Comparison of ENCODE assay signal across 13 cellular contexts in genomic region chr12:76706099-76706498, GRCh38. TPM values are rescaled to one million over a fixed set of nuclear protein-coding genes. Genes with fewer than 3 reads are reported as not detected.
DNase-seq lines count a peak whose midpoint lies in the region; ATAC-seq, FAIRE-seq and TF ChIP-seq lines count a peak whose summit lies in the region.
"Had no signal": no experiment of that assay in that cellular context is flagged by ENCODE, and none has a peak within 500 bp of the region (broad histone marks: within the 10 kb centered on the region; RNA-seq: fewer than 3 reads in every experiment).

No MANE protein-coding gene starts in this region.

- no peak overlapping the region for H3K4me3 Mint-ChIP-seq in CD4-positive, CD25-positive, alpha-beta regulatory T cell
- H3K4me3 Mint-ChIP-seq: activated CD8-positive, alpha-beta memory T cell treated with anti-CD3 and anti-CD28 coated beads, Interleukin-2, amount 10 ng/mL, durations not matched to agents 7 days and 5 days; IgD-negative memory B cell had no signal

- peaks cover 0 to 6% (median 3%) of the 10 kb centered on the region in 4 donors for H3K4me1 Mint-ChIP-seq in CD4-positive, CD25-positive, alpha-beta regulatory T cell

- FAIRE-seq in H54 (lab: Jason Lieb, UNC), result peak; percentile 73
- no peak for FAIRE-seq in HepG2 (lab: Jason Lieb, UNC)

- peaks cover 0 to 2% (median 0%) of the 10 kb centered on the region in 7 donors for H3K9me3 Mint-ChIP-seq in CD4-positive, CD25-positive, alpha-beta regulatory T cell
- H3K9me3 Mint-ChIP-seq: IgD-negative memory B cell had no signal

- TF ChIP-seq CTCF in SK-N-SH (IDR thresholded peaks at IDR 0.05) (no peak), fibroblast of villous mesenchyme (IDR thresholded peaks at IDR 0.05; ENCODE audit: insufficient read depth, low read depth, low read length) (no peak), spleen (IDR thresholded peaks at IDR 0.05 in 8 of 11, conservative IDR thresholded peaks at IDR 0.05 in 3 of 11) (no peak), HepG2 (CRISPR knock-in tag; IDR thresholded peaks at IDR 0.05) (no peak)

- no TSS peak for BruUV-seq in HepG2 (replicated peaks; lab: Mats Ljungman, UMichigan)

- no peaks in the 10 kb centered on the region for H3K36me3 ChIP-seq in CD4-positive, CD25-positive, alpha-beta regulatory T cell (ENCODE audit: control insufficient read depth, insufficient read depth, low read length)
- no peaks in the 10 kb centered on the region for H3K36me3 ChIP-seq in SK-N-SH (replicated peaks in 1 of 2; ENCODE audit: control insufficient read depth in 1 of 2, insufficient read depth in 2 of 2, low read length in 1 of 2)
- no peaks in the 10 kb centered on the region for H3K36me3 ChIP-seq in spleen
- no peaks in the 10 kb centered on the region for H3K36me3 ChIP-seq in HepG2 (replicated peaks in 1 of 2; ENCODE audit: control insufficient read depth in 1 of 2, insufficient read depth in 2 of 2, low read length in 2 of 2)
- H3K36me3 ChIP-seq: adrenal gland had no signal

- TF ChIP-seq POLR2A in H54 (IDR thresholded peaks at IDR 0.05; ENCODE audit: low read depth, low read length) (no peak), spleen (IDR thresholded peaks at IDR 0.05) (no peak), HepG2 (IDR thresholded peaks at IDR 0.05; ENCODE audit: insufficient read depth in 1 of 2, low read depth in 2 of 2, low read length in 2 of 2) (no peak)

- H3K27ac ChIP-seq in CD4-positive, CD25-positive, alpha-beta regulatory T cell (ENCODE audit: insufficient read depth, low read length, poor library complexity, severe bottlenecking), result no peak overlapping the region
- H3K27ac ChIP-seq in SK-N-SH (ENCODE audit: low read depth in 2 of 2, low read length in 1 of 2) (no peak overlapping the region), spleen (no peak overlapping the region), HepG2 (ENCODE audit: extremely low read length, insufficient read depth, low read length) (no peak overlapping the region)
- H3K27ac ChIP-seq: adrenal gland had no signal

- no peaks in the 10 kb centered on the region for H3K36me3 Mint-ChIP-seq in CD4-positive, CD25-positive, alpha-beta regulatory T cell
- H3K36me3 Mint-ChIP-seq: activated CD8-positive, alpha-beta memory T cell treated with anti-CD3 and anti-CD28 coated beads, Interleukin-2, amount 10 ng/mL, durations not matched to agents 7 days and 5 days; IgD-negative memory B cell had no signal

- peak; percentile 52 to 57 for ATAC-seq in CD4-positive, CD25-positive, alpha-beta regulatory T cell (ENCODE audit: low read depth in 2 of 2)
- ATAC-seq in GM19455 (IDR thresholded peaks at IDR 0.05; ENCODE audit: unreplicated experiment) (no peak), HepG2 (no peak)
- ATAC-seq: activated CD8-positive, alpha-beta memory T cell treated with anti-CD3 and anti-CD28 coated beads, Interleukin-2, amount 10 ng/mL, durations not matched to agents 7 days and 5 days; left ventricle myocardium superior had no signal

- H3K9me2 ChIP-seq in SK-N-SH, result no peaks in the 10 kb centered on the region

- peaks cover 9% of the 10 kb centered on the region for H3K27me3 Mint-ChIP-seq in CD4-positive, CD25-positive, alpha-beta regulatory T cell

- DNase-seq in CD4-positive, CD25-positive, alpha-beta regulatory T cell, result peak in 1 of 3 donors; percentile 35
- peak; percentile 7 for DNase-seq in H54 (ENCODE audit: insufficient read length, low spot score)
- DNase-seq in SK-N-SH, result no peak
- DNase-seq in fibroblast of villous mesenchyme (ENCODE audit: low read depth), result peak; percentile 63
- DNase-seq in spleen, result no peak
- no peak for DNase-seq in OCI-M2 (lab: John Stamatoyannopoulos, UW; ENCODE audit: unreplicated experiment)
- no peak for DNase-seq in HepG2 (ENCODE audit: low spot score)
- DNase-seq: activated CD8-positive, alpha-beta memory T cell treated with anti-CD3 and anti-CD28 coated beads, Interleukin-2, amount 10 ng/mL, durations not matched to agents 7 days and 5 days; adrenal gland; left ventricle myocardium superior; stimulated activated naive CD4-positive, alpha-beta T cell had no signal

- H3K9ac ChIP-seq in SK-N-SH (no peak overlapping the region), HepG2 (ENCODE audit: insufficient read depth, low read depth, low read length) (no peak overlapping the region)

- intact Hi-C loops in spleen (cut with DNase I; ENCODE audit: low total_unique reads) (no loop called here), HepG2 (cut with micrococcal nuclease; ENCODE audit: unreplicated experiment) (no loop called here)

- CTCF ChIA-PET in SK-N-SH (lab: Yijun Ruan, JAX), result interaction anchor here (0.8 kb wide), 1 partner anchor 84 kb away, joined by 3 read pairs; no protein-coding TSS in a partner anchor
- CTCF ChIA-PET in HepG2 (lab: Yijun Ruan, JAX; ENCODE audit: low intra/inter-chr PET ratio, low total read pairs), result no interaction called here

- peak overlapping the region; percentile 75; the same call in 1 of the 2 replicates for H2AFZ ChIP-seq in SK-N-SH (ENCODE audit: low read depth)
- H2AFZ ChIP-seq in HepG2 (ENCODE audit: low read length), result no peak overlapping the region

- TF ChIP-seq RAD21 in SK-N-SH (IDR thresholded peaks at IDR 0.05; ENCODE audit: low read length) (no peak), HepG2 (CRISPR knock-in tag; IDR thresholded peaks at IDR 0.05) (no peak)

- H3K4me2 ChIP-seq in SK-N-SH (no peak overlapping the region), HepG2 (ENCODE audit: low read depth, low read length) (no peak overlapping the region)

- no peak overlapping the region for H3K4me3 ChIP-seq in CD4-positive, CD25-positive, alpha-beta regulatory T cell (ENCODE audit: low read depth, low read length)
- no peak overlapping the region for H3K4me3 ChIP-seq in SK-N-SH (ENCODE audit: low read depth in 2 of 2, low read length in 1 of 2)
- no peak overlapping the region for H3K4me3 ChIP-seq in fibroblast of villous mesenchyme (ENCODE audit: low read depth, low read length)
- H3K4me3 ChIP-seq in spleen, result no peak overlapping the region
- H3K4me3 ChIP-seq in HepG2 (replicated peaks in 1 of 3; ENCODE audit: insufficient read depth in 1 of 3, low read depth in 2 of 3, low read length in 3 of 3), result no peak overlapping the region
- H3K4me3 ChIP-seq: adrenal gland had no signal

- no peak overlapping the region for H3K27ac Mint-ChIP-seq in CD4-positive, CD25-positive, alpha-beta regulatory T cell
- H3K27ac Mint-ChIP-seq: activated CD8-positive, alpha-beta memory T cell treated with anti-CD3 and anti-CD28 coated beads, Interleukin-2, amount 10 ng/mL, durations not matched to agents 7 days and 5 days; IgD-negative memory B cell had no signal

- peaks cover 4% of the 10 kb centered on the region for H3K27me3 ChIP-seq in CD4-positive, CD25-positive, alpha-beta regulatory T cell (ENCODE audit: control insufficient read depth, insufficient read depth, low read length)
- no peaks in the 10 kb centered on the region for H3K27me3 ChIP-seq in SK-N-SH (ENCODE audit: insufficient read depth)
- H3K27me3 ChIP-seq in spleen (replicated peaks in 1 of 7), result no peaks in the 10 kb centered on the region
- no peaks in the 10 kb centered on the region for H3K27me3 ChIP-seq in HepG2 (ENCODE audit: control insufficient read depth in 1 of 2, insufficient read depth in 2 of 2, low read length in 2 of 2)
- H3K27me3 ChIP-seq: adrenal gland had no signal

- POLR2A ChIA-PET in SK-N-SH (lab: Yijun Ruan, JAX), result no interaction called here
- POLR2A ChIA-PET in HepG2 (lab: Yijun Ruan, JAX), result no interaction called here

- no peaks in the 10 kb centered on the region for H3K9me3 ChIP-seq in CD4-positive, CD25-positive, alpha-beta regulatory T cell (ENCODE audit: control insufficient read depth in 2 of 2, low read length in 2 of 2)
- H3K9me3 ChIP-seq in SK-N-SH, result no peaks in the 10 kb centered on the region
- H3K9me3 ChIP-seq in spleen, result no peaks in the 10 kb centered on the region
- H3K9me3 ChIP-seq in HepG2 (ENCODE audit: low read length), result no peaks in the 10 kb centered on the region
- H3K9me3 ChIP-seq: adrenal gland had no signal

- in situ Hi-C loops in HepG2 (cut with HindIII; ENCODE audit: extremely low pct_ligation_motif_present, low pct_unique_long_range_greater_than_20kb), result no loop called here

- TF ChIP-seq EP300 in SK-N-SH (IDR thresholded peaks at IDR 0.05; ENCODE audit: borderline replicate concordance in 1 of 2, low read depth in 1 of 2, low read length in 1 of 2) (no peak), HepG2 (IDR thresholded peaks at IDR 0.05; ENCODE audit: low read depth in 2 of 2, low read length in 2 of 2) (no peak), HepG2 (CRISPR knock-in tag; IDR thresholded peaks at IDR 0.05; ENCODE audit: borderline replicate concordance) (no peak)

- H3K79me2 ChIP-seq in SK-N-SH (ENCODE audit: insufficient read depth) (no peaks in the 10 kb centered on the region), HepG2 (ENCODE audit: insufficient read depth, low read length) (no peaks in the 10 kb centered on the region)

- H3F3A ChIP-seq in SK-N-SH (replicated peaks; ENCODE audit: insufficient read depth), result no peaks in the 10 kb centered on the region

- H4K20me1 ChIP-seq in SK-N-SH (ENCODE audit: insufficient read depth) (no peaks in the 10 kb centered on the region), HepG2 (ENCODE audit: insufficient read depth, low read length) (no peaks in the 10 kb centered on the region)

- H3K4me1 ChIP-seq in CD4-positive, CD25-positive, alpha-beta regulatory T cell (ENCODE audit: control insufficient read depth, insufficient read depth, low read length, poor library complexity, severe bottlenecking), result no peaks in the 10 kb centered on the region
- no peaks in the 10 kb centered on the region; a peak in 1 of 4 replicates for H3K4me1 ChIP-seq in SK-N-SH (ENCODE audit: control insufficient read depth in 1 of 2, insufficient read depth in 2 of 2, low read depth in 1 of 2, low read length in 1 of 2)
- peaks cover 0 to 5% (median 0%) of the 10 kb centered on the region in 6 donors for H3K4me1 ChIP-seq in spleen
- no peaks in the 10 kb centered on the region for H3K4me1 ChIP-seq in HepG2 (ENCODE audit: insufficient read depth, low read length)
- H3K4me1 ChIP-seq: adrenal gland had no signal

RNA-seq across cellular contexts. Expression of gene ZDHHC17, which starts 57.8 kb away (rescaled TPM):
- total RNA-seq in CD4-positive, CD25-positive, alpha-beta regulatory T cell, result 51.2 TPM
- polyA plus RNA-seq in CD4-positive, CD25-positive, alpha-beta regulatory T cell, result 10 to 100 TPM in 3 of 4 donors, 1 to 10 TPM in 1; 9.4 to 16.3 (median 12.9) TPM
- polyA plus RNA-seq in SK-N-SH (2012; rRNA removed) (28.6 and 32.8 TPM in 2 replicates), spleen (10 to 100 TPM; 10.1 to 13.4 (median 12.5) TPM), HepG2 (2011; rRNA removed) (31.7 and 38.5 TPM in 2 replicates)
- 16.7 and 17.4 TPM in 2 replicates for polyA plus RNA-seq in SK-N-SH (2012; cell fraction: cytosol; rRNA removed)
- polyA plus RNA-seq in SK-N-SH (2012; cell fraction: nucleus; rRNA removed), result 62.2 and 139 TPM in 2 replicates
- total RNA-seq in fibroblast of villous mesenchyme (73.0 and 88.3 TPM in 2 replicates), spleen (10 to 100 TPM; 37.9 to 69.4 (median 49.7) TPM), HepG2 (2016; rRNA removed; fragmentation: Illumina TruSeq; extraction: Trizol) (21.2 and 36.7 TPM in 2 replicates)
- total RNA-seq in HepG2 (2016; cell fraction: cytosol; rRNA removed; fragmentation: Illumina TruSeq; extraction: Trizol; ENCODE audit: low read depth), result 21.0 and 21.2 TPM in 2 replicates
- 17.9 and 34.3 TPM in 2 replicates for total RNA-seq in HepG2 (2016; cell fraction: insoluble cytoplasmic fraction; rRNA removed; fragmentation: Illumina TruSeq; extraction: Trizol)
- total RNA-seq in HepG2 (2016; cell fraction: membrane; rRNA removed; fragmentation: Illumina TruSeq; extraction: Trizol), result 12.6 and 14.8 TPM in 2 replicates
- total RNA-seq in HepG2 (2016; cell fraction: nucleus; rRNA removed; fragmentation: Illumina TruSeq; extraction: Trizol), result 83.1 and 91.1 TPM in 2 replicates
- polyA plus RNA-seq in HepG2 (2011; cell fraction: cytosol; rRNA removed), result 8.7 and 15.5 TPM in 2 replicates
- 81.4 and 85.4 TPM in 2 replicates for polyA plus RNA-seq in HepG2 (2011; cell fraction: nucleus; rRNA removed)
- 20.3 and 21.4 TPM in 2 replicates for polyA plus RNA-seq in HepG2 (2012)
- polyA plus RNA-seq in HepG2 (2016; cell fraction: cytosol; fragmentation: Illumina TruSeq; extraction: Trizol; ENCODE audit: low read depth), result 0.74 and 0.85 TPM in 2 replicates
- 7.2 and 7.3 TPM in 2 replicates for polyA plus RNA-seq in HepG2 (2016; cell fraction: insoluble cytoplasmic fraction; fragmentation: Illumina TruSeq; extraction: Trizol; ENCODE audit: low read depth)
- polyA plus RNA-seq in HepG2 (2016; cell fraction: membrane; fragmentation: Illumina TruSeq; extraction: Trizol; ENCODE audit: low read depth), result 1.7 and 2.4 TPM in 2 replicates
- 83.0 and 85.1 TPM in 2 replicates for polyA plus RNA-seq in HepG2 (2016; cell fraction: nucleus; fragmentation: Illumina TruSeq; extraction: Trizol; ENCODE audit: insufficient read depth, low read depth)
- 47.7 and 61.9 TPM in 2 replicates for polyA minus RNA-seq in HepG2 (2011; rRNA and poly(A)+ RNA removed; ENCODE audit: low replicate concordance)
- 35.4 and 39.4 TPM in 2 replicates for polyA minus RNA-seq in HepG2 (2011; cell fraction: cytosol; rRNA and poly(A)+ RNA removed)
- polyA minus RNA-seq in HepG2 (2011; cell fraction: nucleus; rRNA and poly(A)+ RNA removed), result 201 and 214 TPM in 2 replicates

Comparison
In these comparisons a context has a peak if more than half of its experiments do, and no peak if none do; other contexts are left out.
1. ATAC-seq: peak in CD4-positive, CD25-positive, alpha-beta regulatory T cell (2 of 2); none in GM19455 (single experiment) and HepG2 (single experiment).
2. DNase-seq: peak in H54 (single experiment) and fibroblast of villous mesenchyme (single experiment); none in SK-N-SH (single experiment), spleen (single experiment), OCI-M2 (single experiment) and HepG2 (single experiment).